Comparison of ENCODE assay signal across 8 cellular contexts in genomic region chr16:2035431-2036199, GRCh38. TPM values are rescaled to one million over a fixed set of nuclear protein-coding genes. Genes with fewer than 3 reads are reported as not detected.
DNase-seq lines count a peak whose midpoint lies in the region; ATAC-seq and TF ChIP-seq lines count a peak whose summit lies in the region.

No MANE protein-coding gene starts in this region.

- H3K27me3 ChIP-seq in SK-N-SH (ENCODE audit: insufficient read depth): no peaks in the 10 kb centered on the region

- no peak for TF ChIP-seq RAD21 in SK-N-SH (IDR thresholded peaks at IDR 0.05; ENCODE audit: low read length)

- no peaks in the 10 kb centered on the region for H3K9me3 Mint-ChIP-seq in immature natural killer cell

- peaks cover 0 to 7% (median 0%) of the 10 kb centered on the region in 3 donors for H3K27me3 Mint-ChIP-seq in immature natural killer cell (ENCODE audit: low read depth in 3 of 3)

- DNase-seq in HCEC 1CT (peak; percentile 73), SK-N-SH (peak; percentile 66), left ventricle myocardium superior (peak; percentile 83), smooth muscle cell of the brain vasculature (ENCODE audit: low read depth, low spot score) (peak; percentile 85), immature natural killer cell (no peak), SK-N-DZ (ENCODE audit: low spot score) (no peak)
- no peak for DNase-seq in activated CD4-positive, alpha-beta T cell treated with anti-CD3 and anti-CD28 coated beads, Interleukin-2, amount 50 U/mL, for 1 hour

- intact Hi-C loops in left ventricle myocardium superior (cut with micrococcal nuclease): no loop called here

- H3K36me3 ChIP-seq in SK-N-SH (replicated peaks in 1 of 2; ENCODE audit: control insufficient read depth in 1 of 2, insufficient read depth in 2 of 2, low read length in 1 of 2): peaks cover 0 to 7% of the 10 kb centered on the region in 2 experiments

- H3K4me1 Mint-ChIP-seq in immature natural killer cell: no peaks in the 10 kb centered on the region

- peaks cover 33 to 69% of the 10 kb centered on the region in 2 experiments; a peak in 3 of 4 replicates for H3K4me1 ChIP-seq in SK-N-SH (ENCODE audit: control insufficient read depth in 1 of 2, insufficient read depth in 2 of 2, low read depth in 1 of 2, low read length in 1 of 2)

- H3K27ac ChIP-seq in SK-N-SH (ENCODE audit: low read depth in 2 of 2, low read length in 1 of 2): peak overlapping the region; percentile 73 to 78

- CTCF ChIA-PET in SK-N-SH (lab: Yijun Ruan, JAX): interaction anchor here (1.0 to 1.2 kb wide), 3 partner anchors 8 to 105 kb away, joined by 3 read pairs; no protein-coding TSS in a partner anchor

- POLR2A ChIA-PET in SK-N-SH (lab: Yijun Ruan, JAX): no interaction called here

- no peaks in the 10 kb centered on the region for H3K9me2 ChIP-seq in SK-N-SH

- no peak overlapping the region for H3K4me3 Mint-ChIP-seq in immature natural killer cell

- peak overlapping the region; percentile 83 for H3K4me2 ChIP-seq in SK-N-SH

- WGBS in SK-N-SH (ENCODE audit: low lambda C conversion rate): 53% methylated on average over 13 of the region's 34 CpGs

- no peak for TF ChIP-seq EP300 in SK-N-SH (IDR thresholded peaks at IDR 0.05; ENCODE audit: borderline replicate concordance in 1 of 2, low read depth in 1 of 2, low read length in 1 of 2)

- no peaks in the 10 kb centered on the region for H3K9me3 ChIP-seq in SK-N-SH

- H2AFZ ChIP-seq in SK-N-SH (ENCODE audit: low read depth): no peak overlapping the region

- H3F3A ChIP-seq in SK-N-SH (replicated peaks; ENCODE audit: insufficient read depth): peaks cover 3% of the 10 kb centered on the region

- peaks cover 20% of the 10 kb centered on the region; the same call in 1 of the 2 replicates for H3K79me2 ChIP-seq in SK-N-SH (ENCODE audit: insufficient read depth)

- peak overlapping the region; percentile 61 for H3K9ac ChIP-seq in SK-N-SH

- ATAC-seq in left ventricle myocardium superior (peak; percentile 2), esophagus mucosa (no peak)

- H3K4me3 ChIP-seq in SK-N-SH (ENCODE audit: low read depth in 2 of 2, low read length in 1 of 2): no peak overlapping the region

- no peak overlapping the region for H3K27ac Mint-ChIP-seq in immature natural killer cell

- H3K36me3 Mint-ChIP-seq in immature natural killer cell: no peaks in the 10 kb centered on the region

- no peak for TF ChIP-seq CTCF in SK-N-SH (IDR thresholded peaks at IDR 0.05)

- H4K20me1 ChIP-seq in SK-N-SH (ENCODE audit: insufficient read depth): no peaks in the 10 kb centered on the region

TF ChIP-seq in SK-N-SH, 30 proteins besides CTCF, POLR2A, EP300 and RAD21:
- TF ChIP-seq POLR2AphosphoS5 (IDR thresholded peaks at IDR 0.05; ENCODE audit: low read depth, low read length) (no peak), FOXM1 (IDR thresholded peaks at IDR 0.05; ENCODE audit: low read depth) (no peak), FOSL2 (IDR thresholded peaks at IDR 0.05; ENCODE audit: borderline replicate concordance, low read depth) (no peak), TEAD4 (IDR thresholded peaks at IDR 0.05; ENCODE audit: borderline replicate concordance, insufficient read depth) (peak; percentile 59; the same call in 1 of the 2 replicates), SIN3A (IDR thresholded peaks at IDR 0.05; ENCODE audit: borderline replicate concordance, low read depth, low read length) (no peak), MEF2A (IDR thresholded peaks at IDR 0.05; ENCODE audit: borderline replicate concordance, low read depth) (no peak), ELF1 (IDR thresholded peaks at IDR 0.05) (no peak), NFIC (IDR thresholded peaks at IDR 0.05; ENCODE audit: borderline replicate concordance) (peak; percentile 80), GABPA (IDR thresholded peaks at IDR 0.05; ENCODE audit: low read depth) (no peak), TAF1 (IDR thresholded peaks at IDR 0.05; ENCODE audit: borderline replicate concordance, low read depth, low read length) (no peak), JUND (IDR thresholded peaks at IDR 0.05) (no peak), FOXJ3 (CRISPR knock-in tag; IDR thresholded peaks at IDR 0.05) (no peak), RFX5 (IDR thresholded peaks at IDR 0.05; ENCODE audit: low read length) (no peak)

RNA-seq across cellular contexts. Expression of gene NHERF2, which starts 8.9 kb away (rescaled TPM):
- polyA plus RNA-seq in SK-N-SH (2012; rRNA removed) (45.2 and 53.8 TPM in 2 replicates), immature natural killer cell (1 to 10 TPM in 1 of 3 donors, under 1 TPM in 1, not detected in 1; 0.54 to 1.4 TPM)
- polyA plus RNA-seq in SK-N-SH (2012; cell fraction: cytosol; rRNA removed): 30.7 and 46.0 TPM in 2 replicates
- 43.9 and 70.4 TPM in 2 replicates for polyA plus RNA-seq in SK-N-SH (2012; cell fraction: nucleus; rRNA removed)
- total RNA-seq in left ventricle myocardium superior (235 TPM), esophagus mucosa (21.6 TPM)
- 18.5 and 18.9 TPM in 2 replicates for polyA plus RNA-seq in SK-N-DZ (2014; cell fraction: cytosol; rRNA removed)
- 7.9 and 13.0 TPM in 2 replicates for polyA plus RNA-seq in SK-N-DZ (2014; cell fraction: nucleus; rRNA removed)

RNA-seq across cellular contexts. Expression of gene NTHL1, which starts 12.0 kb away (rescaled TPM):
- 72.9 and 77.3 TPM in 2 replicates for polyA plus RNA-seq in SK-N-SH (2012; rRNA removed)
- polyA plus RNA-seq in SK-N-SH (2012; cell fraction: cytosol; rRNA removed): 32.1 and 51.5 TPM in 2 replicates
- 59.5 and 109 TPM in 2 replicates for polyA plus RNA-seq in SK-N-SH (2012; cell fraction: nucleus; rRNA removed)
- total RNA-seq in left ventricle myocardium superior: 22.7 TPM
- 10 to 100 TPM; 26.4 to 31.6 (median 29.7) TPM for polyA plus RNA-seq in immature natural killer cell
- polyA plus RNA-seq in SK-N-DZ (2014; cell fraction: cytosol; rRNA removed): 120 and 139 TPM in 2 replicates
- polyA plus RNA-seq in SK-N-DZ (2014; cell fraction: nucleus; rRNA removed): 97.5 and 128 TPM in 2 replicates
- total RNA-seq in esophagus mucosa: 15.8 TPM

RNA-seq across cellular contexts. Expression of gene TSC2, which starts 12.2 kb away (rescaled TPM):
- polyA plus RNA-seq in SK-N-SH (2012; rRNA removed): 76.7 and 96.1 TPM in 2 replicates
- 22.6 and 32.9 TPM in 2 replicates for polyA plus RNA-seq in SK-N-SH (2012; cell fraction: cytosol; rRNA removed)
- polyA plus RNA-seq in SK-N-SH (2012; cell fraction: nucleus; rRNA removed): 376 and 625 TPM in 2 replicates
- total RNA-seq in left ventricle myocardium superior: 83.0 TPM
- polyA plus RNA-seq in immature natural killer cell: 10 to 100 TPM; 18.0 to 50.1 (median 29.1) TPM
- 67.3 and 83.0 TPM in 2 replicates for polyA plus RNA-seq in SK-N-DZ (2014; cell fraction: cytosol; rRNA removed)
- polyA plus RNA-seq in SK-N-DZ (2014; cell fraction: nucleus; rRNA removed): 212 and 315 TPM in 2 replicates
- total RNA-seq in esophagus mucosa: 49.5 TPM

RNA-seq across cellular contexts. Expression of gene NPW, which starts 16.0 kb away (rescaled TPM):
- polyA plus RNA-seq in SK-N-SH (2012; rRNA removed) (0.62 and 1.1 TPM in 2 replicates), immature natural killer cell (not detected)
- 0.37 and 1.1 TPM in 2 replicates for polyA plus RNA-seq in SK-N-SH (2012; cell fraction: cytosol; rRNA removed)
- polyA plus RNA-seq in SK-N-SH (2012; cell fraction: nucleus; rRNA removed): 6.7 and 14.8 TPM in 2 replicates
- total RNA-seq in left ventricle myocardium superior (not detected), esophagus mucosa (0.80 TPM)
- 5.3 and 14.5 TPM in 2 replicates for polyA plus RNA-seq in SK-N-DZ (2014; cell fraction: cytosol; rRNA removed)
- polyA plus RNA-seq in SK-N-DZ (2014; cell fraction: nucleus; rRNA removed): 5.5 and 6.6 TPM in 2 replicates

RNA-seq across cellular contexts. Expression of gene ZNF598, which starts 26.0 kb away (rescaled TPM):
- 38.1 and 47.8 TPM in 2 replicates for polyA plus RNA-seq in SK-N-SH (2012; rRNA removed)
- polyA plus RNA-seq in SK-N-SH (2012; cell fraction: cytosol; rRNA removed): 19.2 and 29.4 TPM in 2 replicates
- polyA plus RNA-seq in SK-N-SH (2012; cell fraction: nucleus; rRNA removed): 170 and 358 TPM in 2 replicates
- 16.0 TPM for total RNA-seq in left ventricle myocardium superior
- polyA plus RNA-seq in immature natural killer cell: 10 to 100 TPM in 1 of 3 donors, 1 to 10 TPM in 2; 1.8 to 10.4 (median 2.9) TPM
- 54.0 and 59.4 TPM in 2 replicates for polyA plus RNA-seq in SK-N-DZ (2014; cell fraction: cytosol; rRNA removed)
- polyA plus RNA-seq in SK-N-DZ (2014; cell fraction: nucleus; rRNA removed): 160 and 226 TPM in 2 replicates
- total RNA-seq in esophagus mucosa: 41.0 TPM

Comparison
In these comparisons a context has a peak if more than half of its experiments do, and no peak if none do; other contexts are left out.
1. DNase-seq: peak in HCEC 1CT (single experiment), SK-N-SH (single experiment), left ventricle myocardium superior (single experiment) and smooth muscle cell of the brain vasculature (single experiment); none in immature natural killer cell (0 of 3), activated CD4-positive, alpha-beta T cell treated with anti-CD3 and anti-CD28 coated beads, Interleukin-2, amount 50 U/mL, for 1 hour (single experiment) and SK-N-DZ (single experiment).
2. RNA of gene NHERF2, which starts 8.9 kb away (total RNA-seq): 235 TPM in left ventricle myocardium superior (single experiment); 21.6 TPM in esophagus mucosa (single experiment); every median in the first group is over 10 times any median in the second.